1 cellular context compared by ENCODE assay signal in the genomic region with DNA sequence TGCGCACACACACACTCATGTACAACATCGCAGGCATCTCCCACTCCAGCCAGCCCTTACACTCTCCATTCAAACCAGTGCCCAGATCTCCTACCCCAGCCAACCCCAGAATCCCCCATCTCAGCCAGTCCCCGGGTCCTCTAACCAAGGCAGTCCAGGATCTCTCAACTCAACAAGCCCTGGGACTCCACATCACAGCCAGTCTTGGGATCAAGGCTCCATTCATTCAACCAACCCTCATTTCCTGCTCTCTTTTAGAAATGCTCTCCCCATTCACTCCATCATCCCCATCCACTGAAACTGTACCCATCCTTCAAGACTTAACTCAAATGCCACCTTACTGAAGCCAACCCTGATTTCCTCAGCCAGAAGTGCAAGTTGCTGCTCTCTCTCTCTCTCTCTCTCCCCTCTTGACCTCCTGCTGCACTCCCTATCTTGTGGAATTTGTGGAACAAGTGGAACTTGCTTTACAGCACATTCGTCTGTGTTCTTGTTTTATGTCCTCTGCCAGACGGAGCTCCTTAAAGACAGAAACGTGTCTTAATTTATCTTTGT.
TF ChIP-seq lines count a peak whose summit lies in the region.

No MANE protein-coding gene starts in this region.

TF ChIP-seq in WTC11, 78 proteins besides CTCF, POLR2A, EP300 and RAD21 (continued from another document):
- TF ChIP-seq, protein P1, sequence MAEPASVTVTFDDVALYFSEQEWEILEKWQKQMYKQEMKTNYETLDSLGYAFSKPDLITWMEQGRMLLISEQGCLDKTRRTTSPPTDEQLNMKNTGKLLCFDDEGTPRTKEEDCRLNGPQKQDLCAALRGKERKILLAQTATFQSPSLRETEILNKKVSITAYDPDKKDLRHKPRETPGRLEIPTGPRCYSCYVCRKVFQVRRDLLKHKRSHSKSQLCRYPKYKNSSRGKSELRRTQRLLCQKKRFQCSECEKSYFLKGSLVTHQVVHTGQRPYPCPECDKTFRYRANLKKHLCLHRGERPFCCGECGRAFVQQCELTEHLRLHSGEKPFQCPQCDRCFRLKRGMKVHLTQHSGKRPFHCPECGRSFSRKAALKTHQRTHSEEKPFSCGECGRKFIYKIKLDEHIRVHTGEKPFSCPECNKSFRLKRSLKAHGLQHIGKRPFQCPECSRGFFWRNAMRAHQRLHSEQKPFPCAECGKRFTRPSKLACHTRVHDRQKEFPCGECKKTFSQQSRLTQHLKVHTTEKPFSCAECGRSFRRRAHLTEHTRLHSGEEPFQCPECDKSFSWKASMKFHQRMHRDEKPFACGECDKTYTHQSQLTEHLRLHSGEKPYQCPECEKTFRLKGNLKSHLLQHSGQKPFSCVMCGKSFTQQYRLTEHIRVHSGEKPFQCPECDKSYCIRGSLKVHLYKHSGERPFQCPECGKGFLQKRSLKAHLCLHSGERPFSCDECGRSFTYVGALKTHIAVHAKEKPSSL (CRISPR knock-in tag; conservative IDR thresholded peaks at IDR 0.05) = no peak
- TF ChIP-seq, protein P2, sequence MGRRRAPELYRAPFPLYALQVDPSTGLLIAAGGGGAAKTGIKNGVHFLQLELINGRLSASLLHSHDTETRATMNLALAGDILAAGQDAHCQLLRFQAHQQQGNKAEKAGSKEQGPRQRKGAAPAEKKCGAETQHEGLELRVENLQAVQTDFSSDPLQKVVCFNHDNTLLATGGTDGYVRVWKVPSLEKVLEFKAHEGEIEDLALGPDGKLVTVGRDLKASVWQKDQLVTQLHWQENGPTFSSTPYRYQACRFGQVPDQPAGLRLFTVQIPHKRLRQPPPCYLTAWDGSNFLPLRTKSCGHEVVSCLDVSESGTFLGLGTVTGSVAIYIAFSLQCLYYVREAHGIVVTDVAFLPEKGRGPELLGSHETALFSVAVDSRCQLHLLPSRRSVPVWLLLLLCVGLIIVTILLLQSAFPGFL (CRISPR knock-in tag; IDR thresholded peaks at IDR 0.05; ENCODE audit: borderline replicate concordance) = no peak
- no peak for TF ChIP-seq TP53 (CRISPR knock-in tag; IDR thresholded peaks at IDR 0.05)
- TF ChIP-seq, protein P3, sequence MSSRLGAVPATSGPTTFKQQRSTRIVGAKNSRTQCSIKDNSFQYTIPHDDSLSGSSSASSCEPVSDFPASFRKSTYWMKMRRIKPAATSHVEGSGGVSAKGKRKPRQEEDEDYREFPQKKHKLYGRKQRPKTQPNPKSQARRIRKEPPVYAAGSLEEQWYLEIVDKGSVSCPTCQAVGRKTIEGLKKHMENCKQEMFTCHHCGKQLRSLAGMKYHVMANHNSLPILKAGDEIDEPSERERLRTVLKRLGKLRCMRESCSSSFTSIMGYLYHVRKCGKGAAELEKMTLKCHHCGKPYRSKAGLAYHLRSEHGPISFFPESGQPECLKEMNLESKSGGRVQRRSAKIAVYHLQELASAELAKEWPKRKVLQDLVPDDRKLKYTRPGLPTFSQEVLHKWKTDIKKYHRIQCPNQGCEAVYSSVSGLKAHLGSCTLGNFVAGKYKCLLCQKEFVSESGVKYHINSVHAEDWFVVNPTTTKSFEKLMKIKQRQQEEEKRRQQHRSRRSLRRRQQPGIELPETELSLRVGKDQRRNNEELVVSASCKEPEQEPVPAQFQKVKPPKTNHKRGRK (CRISPR knock-in tag; IDR thresholded peaks at IDR 0.05; ENCODE audit: borderline replicate concordance) = no peak
